ENCODE assay signal across 25 cellular contexts in genomic region chr6:43138267-43138666, GRCh38. TPM values are rescaled to one million over a fixed set of nuclear protein-coding genes. Genes with fewer than 3 reads are reported as not detected.
DNase-seq lines count a peak whose midpoint lies in the region; ATAC-seq, FAIRE-seq and TF ChIP-seq lines count a peak whose summit lies in the region.
"Had no signal": no experiment of that assay in that cellular context is flagged by ENCODE, and none has a peak within 500 bp of the region (broad histone marks: within the 10 kb centered on the region; RNA-seq: fewer than 3 reads in every experiment).

No MANE protein-coding gene starts in this region.

- H3K27ac ChIP-seq in HepG2 (ENCODE audit: extremely low read length, insufficient read depth, low read length) = no peak overlapping the region
- no peak overlapping the region for H3K27ac ChIP-seq in right lobe of liver
- no peak overlapping the region for H3K27ac ChIP-seq in HEK293 (ENCODE audit: extremely low read depth, low read depth, low read length)
- no peak overlapping the region for H3K27ac ChIP-seq in K562 (ENCODE audit: extremely low read depth, low read depth, low read length)
- H3K27ac ChIP-seq: BLaER1 had no signal

- no peaks in the 10 kb centered on the region for H4K20me1 ChIP-seq in HepG2 (ENCODE audit: insufficient read depth, low read length)
- no peaks in the 10 kb centered on the region for H4K20me1 ChIP-seq in K562 (replicated peaks; ENCODE audit: control insufficient read depth, insufficient read depth, low read length)
- H4K20me1 ChIP-seq: BLaER1 had no signal

- H3K4me3 ChIP-seq in HepG2 (replicated peaks in 1 of 3; ENCODE audit: insufficient read depth in 1 of 3, low read depth in 2 of 3, low read length in 3 of 3) = no peak overlapping the region
- no peak overlapping the region for H3K4me3 ChIP-seq in right lobe of liver
- no peak overlapping the region for H3K4me3 ChIP-seq in HEK293 (ENCODE audit: low read depth, low read length)
- no peak overlapping the region for H3K4me3 ChIP-seq in K562
- H3K4me3 ChIP-seq: BLaER1, GM12878 had no signal

- H3K9me3 ChIP-seq in HepG2 (ENCODE audit: low read length) (no peaks in the 10 kb centered on the region), right lobe of liver (no peaks in the 10 kb centered on the region), HEK293 (ENCODE audit: control insufficient read depth, insufficient read depth, low read depth, low read length) (no peaks in the 10 kb centered on the region), K562 (replicated peaks; ENCODE audit: control insufficient read depth, insufficient read depth, low read depth, low read length) (no peaks in the 10 kb centered on the region)
- H3K9me3 ChIP-seq: BE2C, BLaER1 had no signal

- no peak for FAIRE-seq in HepG2 (lab: Jason Lieb, UNC)
- no peak for FAIRE-seq in K562 (lab: Jason Lieb, UNC)
- FAIRE-seq: A204.1, GM12878, GM12892, GM18507 had no signal

- H3K4me2 ChIP-seq in HepG2 (ENCODE audit: low read depth, low read length) = no peak overlapping the region
- no peak overlapping the region for H3K4me2 ChIP-seq in K562 (ENCODE audit: insufficient read depth, low read length)
- H3K4me2 ChIP-seq: BLaER1 had no signal

- peaks cover 1 to 2% of the 10 kb centered on the region in 2 experiments; a peak in 2 of 5 replicates for H3K36me3 ChIP-seq in HepG2 (replicated peaks in 1 of 2; ENCODE audit: control insufficient read depth in 1 of 2, insufficient read depth in 2 of 2, low read length in 2 of 2)
- no peaks in the 10 kb centered on the region for H3K36me3 ChIP-seq in right lobe of liver
- H3K36me3 ChIP-seq in HEK293 (ENCODE audit: control insufficient read depth in 2 of 2, insufficient read depth in 1 of 2, low read length in 2 of 2) = peaks cover 0 to 20% of the 10 kb centered on the region in 2 experiments; a peak in 2 of 3 replicates
- H3K36me3 ChIP-seq in K562 (ENCODE audit: control insufficient read depth, insufficient read depth, low read length) = no peaks in the 10 kb centered on the region

- no peak for TF ChIP-seq EP300 in HepG2 (IDR thresholded peaks at IDR 0.05; ENCODE audit: low read depth in 2 of 2, low read length in 2 of 2)
- TF ChIP-seq EP300 in HepG2 (CRISPR knock-in tag; IDR thresholded peaks at IDR 0.05; ENCODE audit: borderline replicate concordance) = no peak
- TF ChIP-seq EP300 in K562 (IDR thresholded peaks at IDR 0.05; ENCODE audit: low read length) = no peak

- no peaks in the 10 kb centered on the region for H3K27me3 ChIP-seq in HepG2 (ENCODE audit: control insufficient read depth in 1 of 2, insufficient read depth in 2 of 2, low read length in 2 of 2)
- H3K27me3 ChIP-seq in right lobe of liver = no peaks in the 10 kb centered on the region
- H3K27me3 ChIP-seq in K562 (ENCODE audit: control insufficient read depth in 2 of 2, insufficient read depth in 2 of 2, low read length in 2 of 2) = no peaks in the 10 kb centered on the region
- H3K27me3 ChIP-seq: BE2C, BLaER1 had no signal

- no peak overlapping the region for H3K9ac ChIP-seq in HepG2 (ENCODE audit: insufficient read depth, low read depth, low read length)
- H3K9ac ChIP-seq in K562 (ENCODE audit: insufficient read depth in 1 of 2, low read depth in 2 of 2, low read length in 2 of 2) = no peak overlapping the region
- H3K9ac ChIP-seq: BLaER1 had no signal

- no peak for TF ChIP-seq CTCF in HepG2 (CRISPR knock-in tag; IDR thresholded peaks at IDR 0.05)
- no peak for TF ChIP-seq CTCF in right lobe of liver (IDR thresholded peaks at IDR 0.05)
- TF ChIP-seq CTCF in HEK293 (tag by site-specific recombination; IDR thresholded peaks at IDR 0.05) = no peak
- TF ChIP-seq CTCF in K562 (IDR thresholded peaks at IDR 0.05 in 2 of 3, conservative IDR thresholded peaks at IDR 0.05 in 1 of 3; ENCODE audit: insufficient read depth in 2 of 3, low read depth in 1 of 3, low read length in 3 of 3) = no peak

- ATAC-seq in HepG2 (no peak), right lobe of liver (no peak), K562 (no peak)
- ATAC-seq: GM12878 had no signal

- H2AFZ ChIP-seq in HepG2 (ENCODE audit: low read length) = no peak overlapping the region
- H2AFZ ChIP-seq in K562 (ENCODE audit: low read depth, low read length) = no peak overlapping the region

- intact Hi-C loops in HepG2 (cut with micrococcal nuclease; ENCODE audit: unreplicated experiment) = no loop called here
- intact Hi-C loops in right lobe of liver (cut with DNase I) = no loop called here
- intact Hi-C loops in K562 (cut with micrococcal nuclease) = no loop called here

- no peak for TF ChIP-seq RAD21 in HepG2 (CRISPR knock-in tag; IDR thresholded peaks at IDR 0.05)
- TF ChIP-seq RAD21 in K562 (CRISPR knock-in tag; conservative IDR thresholded peaks at IDR 0.05 in 1 of 2, IDR thresholded peaks at IDR 0.05 in 1 of 2) = no peak

- no peaks in the 10 kb centered on the region for H3K9me1 ChIP-seq in K562 (ENCODE audit: control insufficient read depth, insufficient read depth, low read length)

- POLR2A ChIA-PET in HepG2 (lab: Yijun Ruan, JAX) (no interaction called here), HEK293 (lab: Yijun Ruan, JAX) (interaction anchor here (0.6 kb wide), 1 partner anchor 30 kb away, joined by 3 read pairs; no protein-coding TSS in a partner anchor), K562 (lab: Yijun Ruan, JAX) (no interaction called here)

- H3K79me2 ChIP-seq in HepG2 (ENCODE audit: insufficient read depth, low read length) = no peaks in the 10 kb centered on the region
- no peaks in the 10 kb centered on the region for H3K79me2 ChIP-seq in K562 (ENCODE audit: control insufficient read depth, insufficient read depth, low read length)

- 99% methylated on average over 3 of the region's 3 CpGs for WGBS in HepG2 (ENCODE audit: low lambda C conversion rate)
- WGBS in right lobe of liver (ENCODE audit: insufficient coverage, low coverage, low lambda C conversion rate, missing lambda C conversion rate) = 50% methylated on average over 1 of the region's 3 CpGs
- WGBS in K562 (ENCODE audit: insufficient coverage, low coverage, missing lambda C conversion rate) = 11% methylated on average over 3 of the region's 3 CpGs

- no peak for TF ChIP-seq POLR2A in HepG2 (IDR thresholded peaks at IDR 0.05; ENCODE audit: insufficient read depth in 1 of 2, low read depth in 2 of 2, low read length in 2 of 2)
- no peak for TF ChIP-seq POLR2A in right lobe of liver (IDR thresholded peaks at IDR 0.05)
- TF ChIP-seq POLR2A in K562 (conservative IDR thresholded peaks at IDR 0.05) = no peak

- no TSS peak for BruUV-seq in HepG2 (replicated peaks; lab: Mats Ljungman, UMichigan)
- BruUV-seq in K562 (replicated peaks; lab: Mats Ljungman, UMichigan) = no TSS peak

- CTCF ChIA-PET in HepG2 (lab: Yijun Ruan, JAX; ENCODE audit: low intra/inter-chr PET ratio, low total read pairs) = no interaction called here
- CTCF ChIA-PET in HEK293 (lab: Yijun Ruan, JAX) = interaction anchor here (0.7 kb wide), 1 partner anchor 67 kb away, joined by 4 read pairs; no protein-coding TSS in a partner anchor
- CTCF ChIA-PET in K562 (lab: Yijun Ruan, JAX; ENCODE audit: low intra/inter-chr PET ratio) = no interaction called here

- H3K4me1 ChIP-seq in HepG2 (ENCODE audit: insufficient read depth, low read length) = peaks cover 4% of the 10 kb centered on the region
- peaks cover 0 to under 1% (median 0%) of the 10 kb centered on the region in 4 donors for H3K4me1 ChIP-seq in right lobe of liver
- H3K4me1 ChIP-seq in HEK293 (ENCODE audit: control insufficient read depth, insufficient read depth, low read length) = no peaks in the 10 kb centered on the region
- H3K4me1 ChIP-seq in K562 (replicated peaks in 1 of 2; ENCODE audit: control insufficient read depth in 2 of 2, insufficient read depth in 2 of 2, low read length in 2 of 2) = peaks cover 0 to 9% of the 10 kb centered on the region in 2 experiments; a peak in 3 of 5 replicates

- in situ Hi-C loops in HepG2 (cut with HindIII; ENCODE audit: extremely low pct_ligation_motif_present, low pct_unique_long_range_greater_than_20kb) (no loop called here), K562 (cut with MboI) (no loop called here)

- no peak for DNase-seq in HepG2 (ENCODE audit: low spot score)
- no peak for DNase-seq in right lobe of liver
- no peak for DNase-seq in K562 (ENCODE audit: extremely low read depth in 1 of 4, low spot score in 3 of 4)
- no peak for DNase-seq in NCI-H526 treated with DMSO at 0.1 percent for 48 hours (lab: John Stamatoyannopoulos, UW)
- DNase-seq: 8988T; ACHN; BE2C; C1 segment of cervical spinal cord; CD4-positive, alpha-beta memory T cell; CD4-positive, CD25-positive, alpha-beta regulatory T cell; CD8-positive, alpha-beta memory T cell; COR-L47; DMS 273 treated with DMSO at 0.1 percent for 48 hours; DMS153; DMS53; DMS79; DND-41; EL; GDM1 had no signal

RNA-seq across cellular contexts. Expression of gene SRF, which starts 32.8 kb away (rescaled TPM):
- total RNA-seq in HepG2 (2016; rRNA removed; fragmentation: Illumina TruSeq; extraction: Trizol) (21.0 and 25.5 TPM in 2 replicates), right lobe of liver (10 to 100 TPM in 4 of 6 experiments, 1 to 10 TPM in 2; 4.9 to 17.0 (median 11.3) TPM), K562 (2014; rRNA removed) (24.6 and 31.5 TPM in 2 replicates), K562 (2014; rRNA removed; fragmentation: Illumina TruSeq; extraction: Trizol) (11.1 and 12.6 TPM in 2 replicates), K562 (2015; rRNA removed; fragmentation: Illumina TruSeq; extraction: Trizol) (19.4 and 20.1 TPM in 2 replicates), K562 (2021) (32.7 and 37.0 TPM in 2 replicates)
- total RNA-seq in HepG2 (2016; cell fraction: cytosol; rRNA removed; fragmentation: Illumina TruSeq; extraction: Trizol; ENCODE audit: low read depth) = 4.5 and 4.8 TPM in 2 replicates
- total RNA-seq in HepG2 (2016; cell fraction: insoluble cytoplasmic fraction; rRNA removed; fragmentation: Illumina TruSeq; extraction: Trizol) = 19.0 and 26.0 TPM in 2 replicates
- 20.6 and 21.0 TPM in 2 replicates for total RNA-seq in HepG2 (2016; cell fraction: membrane; rRNA removed; fragmentation: Illumina TruSeq; extraction: Trizol)
- total RNA-seq in HepG2 (2016; cell fraction: nucleus; rRNA removed; fragmentation: Illumina TruSeq; extraction: Trizol) = 15.5 and 17.7 TPM in 2 replicates
- polyA plus RNA-seq in HepG2 (2011; rRNA removed) (44.1 and 45.7 TPM in 2 replicates), K562 (2011; rRNA removed) (25.3 and 29.5 TPM in 2 replicates), K562 (2014; fragmentation: Illumina TruSeq; extraction: Trizol) (29.8 and 35.8 TPM in 2 replicates), K562 (2014; fragmentation: Nextera tagmentation; extraction: Ambion mirVana) (1 to 10 TPM; 2.5 to 2.8 TPM), K562 (2014; rRNA removed) (28.4 and 32.2 TPM in 2 replicates)
- polyA plus RNA-seq in HepG2 (2011; cell fraction: cytosol; rRNA removed) = 30.8 and 42.8 TPM in 2 replicates
- 50.7 and 72.8 TPM in 2 replicates for polyA plus RNA-seq in HepG2 (2011; cell fraction: nucleus; rRNA removed)
- 18.6 and 23.1 TPM in 2 replicates for polyA plus RNA-seq in HepG2 (2012)
- polyA plus RNA-seq in HepG2 (2016; cell fraction: cytosol; fragmentation: Illumina TruSeq; extraction: Trizol; ENCODE audit: low read depth) = 5.2 and 5.4 TPM in 2 replicates
- polyA plus RNA-seq in HepG2 (2016; cell fraction: insoluble cytoplasmic fraction; fragmentation: Illumina TruSeq; extraction: Trizol; ENCODE audit: low read depth) = 26.4 and 31.7 TPM in 2 replicates
- polyA plus RNA-seq in HepG2 (2016; cell fraction: membrane; fragmentation: Illumina TruSeq; extraction: Trizol; ENCODE audit: low read depth) = 19.0 and 19.4 TPM in 2 replicates
- polyA plus RNA-seq in HepG2 (2016; cell fraction: nucleus; fragmentation: Illumina TruSeq; extraction: Trizol; ENCODE audit: insufficient read depth, low read depth) = 33.8 and 35.3 TPM in 2 replicates
- 59.4 and 75.9 TPM in 2 replicates for polyA minus RNA-seq in HepG2 (2011; rRNA and poly(A)+ RNA removed; ENCODE audit: low replicate concordance)
- 19.9 and 20.3 TPM in 2 replicates for polyA minus RNA-seq in HepG2 (2011; cell fraction: cytosol; rRNA and poly(A)+ RNA removed)
- polyA minus RNA-seq in HepG2 (2011; cell fraction: nucleus; rRNA and poly(A)+ RNA removed) = 20.2 and 21.3 TPM in 2 replicates
- total RNA-seq in K562 (2011; cell fraction: chromatin; rRNA removed; ENCODE audit: low replicate concordance) = 13.7 and 28.2 TPM in 2 replicates
- total RNA-seq in K562 (2011; cell fraction: nucleolus; rRNA removed) = 20.1 and 23.2 TPM in 2 replicates
- 23.9 and 30.5 TPM in 2 replicates for total RNA-seq in K562 (2011; cell fraction: nucleoplasm; rRNA removed)
- 39.3 and 67.9 TPM in 2 replicates for polyA plus RNA-seq in K562 (2011; cell fraction: cytosol; rRNA removed)
- 41.4 and 58.3 TPM in 2 replicates for polyA plus RNA-seq in K562 (2011; cell fraction: nucleus; rRNA removed)
- polyA plus RNA-seq in K562 (2012) = 35.4 TPM in 2 replicates
- polyA minus RNA-seq in K562 (2011; rRNA and poly(A)+ RNA removed) = 16.6 and 31.6 TPM in 2 replicates
- polyA minus RNA-seq in K562 (2011; cell fraction: cytosol; rRNA and poly(A)+ RNA removed) = 23.6 and 23.7 TPM in 2 replicates
- polyA minus RNA-seq in K562 (2011; cell fraction: nucleus; rRNA and poly(A)+ RNA removed) = 11.4 and 14.8 TPM in 2 replicates

RNA-seq across cellular contexts. Expression of gene CUL9, which starts 43.7 kb away (rescaled TPM):
- 10.5 and 11.4 TPM in 2 replicates for total RNA-seq in HepG2 (2016; rRNA removed; fragmentation: Illumina TruSeq; extraction: Trizol)
- total RNA-seq in HepG2 (2016; cell fraction: cytosol; rRNA removed; fragmentation: Illumina TruSeq; extraction: Trizol; ENCODE audit: low read depth) = 2.5 and 3.7 TPM in 2 replicates
- total RNA-seq in HepG2 (2016; cell fraction: insoluble cytoplasmic fraction; rRNA removed; fragmentation: Illumina TruSeq; extraction: Trizol) = 8.8 and 14.5 TPM in 2 replicates
- 3.3 and 4.2 TPM in 2 replicates for total RNA-seq in HepG2 (2016; cell fraction: membrane; rRNA removed; fragmentation: Illumina TruSeq; extraction: Trizol)
- 18.4 and 18.7 TPM in 2 replicates for total RNA-seq in HepG2 (2016; cell fraction: nucleus; rRNA removed; fragmentation: Illumina TruSeq; extraction: Trizol)
- polyA plus RNA-seq in HepG2 (2011; rRNA removed) = 13.7 and 15.3 TPM in 2 replicates
- polyA plus RNA-seq in HepG2 (2011; cell fraction: cytosol; rRNA removed) = 4.9 and 5.0 TPM in 2 replicates
- 123 and 139 TPM in 2 replicates for polyA plus RNA-seq in HepG2 (2011; cell fraction: nucleus; rRNA removed)
- polyA plus RNA-seq in HepG2 (2012) = 9.9 and 12.7 TPM in 2 replicates
- 1.2 and 1.5 TPM in 2 replicates for polyA plus RNA-seq in HepG2 (2016; cell fraction: cytosol; fragmentation: Illumina TruSeq; extraction: Trizol; ENCODE audit: low read depth)
- polyA plus RNA-seq in HepG2 (2016; cell fraction: insoluble cytoplasmic fraction; fragmentation: Illumina TruSeq; extraction: Trizol; ENCODE audit: low read depth) = 6.8 and 7.5 TPM in 2 replicates
- 1.9 and 2.7 TPM in 2 replicates for polyA plus RNA-seq in HepG2 (2016; cell fraction: membrane; fragmentation: Illumina TruSeq; extraction: Trizol; ENCODE audit: low read depth)
- polyA plus RNA-seq in HepG2 (2016; cell fraction: nucleus; fragmentation: Illumina TruSeq; extraction: Trizol; ENCODE audit: insufficient read depth, low read depth) = 44.2 and 47.7 TPM in 2 replicates
- polyA minus RNA-seq in HepG2 (2011; rRNA and poly(A)+ RNA removed; ENCODE audit: low replicate concordance) = 19.3 and 22.3 TPM in 2 replicates
- polyA minus RNA-seq in HepG2 (2011; cell fraction: cytosol; rRNA and poly(A)+ RNA removed) = 4.7 and 5.5 TPM in 2 replicates
- 30.8 and 32.9 TPM in 2 replicates for polyA minus RNA-seq in HepG2 (2011; cell fraction: nucleus; rRNA and poly(A)+ RNA removed)
- total RNA-seq in right lobe of liver = 10 to 100 TPM; 14.4 to 17.7 (median 15.2) TPM
- 74.5 and 153 TPM in 2 replicates for total RNA-seq in K562 (2011; cell fraction: chromatin; rRNA removed; ENCODE audit: low replicate concordance)
- 62.1 and 70.9 TPM in 2 replicates for total RNA-seq in K562 (2011; cell fraction: nucleolus; rRNA removed)
- total RNA-seq in K562 (2011; cell fraction: nucleoplasm; rRNA removed) = 62.3 and 69.4 TPM in 2 replicates
- total RNA-seq in K562 (2014; rRNA removed) = 6.5 and 8.6 TPM in 2 replicates
- total RNA-seq in K562 (2014; rRNA removed; fragmentation: Illumina TruSeq; extraction: Trizol) = 4.1 and 5.8 TPM in 2 replicates
- total RNA-seq in K562 (2015; rRNA removed; fragmentation: Illumina TruSeq; extraction: Trizol) = 7.4 and 7.5 TPM in 2 replicates
- total RNA-seq in K562 (2021) = 10.0 and 13.4 TPM in 2 replicates
- polyA plus RNA-seq in K562 (2011; rRNA removed) = 7.0 and 13.5 TPM in 2 replicates
- polyA plus RNA-seq in K562 (2011; cell fraction: cytosol; rRNA removed) = 5.8 and 6.2 TPM in 2 replicates
- 82.8 and 102 TPM in 2 replicates for polyA plus RNA-seq in K562 (2011; cell fraction: nucleus; rRNA removed)
- polyA plus RNA-seq in K562 (2012) = 10.1 and 29.2 TPM in 2 replicates
- 6.2 and 6.6 TPM in 2 replicates for polyA plus RNA-seq in K562 (2014; fragmentation: Illumina TruSeq; extraction: Trizol)
- under 1 TPM; 0.50 to 0.51 TPM for polyA plus RNA-seq in K562 (2014; fragmentation: Nextera tagmentation; extraction: Ambion mirVana)
- 9.7 and 20.7 TPM in 2 replicates for polyA plus RNA-seq in K562 (2014; rRNA removed)
- 7.7 and 10.8 TPM in 2 replicates for polyA minus RNA-seq in K562 (2011; rRNA and poly(A)+ RNA removed)
- polyA minus RNA-seq in K562 (2011; cell fraction: cytosol; rRNA and poly(A)+ RNA removed) = 3.4 and 6.3 TPM in 2 replicates
- polyA minus RNA-seq in K562 (2011; cell fraction: nucleus; rRNA and poly(A)+ RNA removed) = 18.6 and 30.8 TPM in 2 replicates

Comparison
In these comparisons a context has a peak if more than half of its experiments do, and no peak if none do; other contexts are left out.
1. Of the 241 proteins assayed by ChIP-seq in both HepG2 and K562: peak only in HepG2: none; only in K562: none; in both: ZNF121; in neither: 240.